Comparison of ENCODE assay signal across 1 cellular context in the genomic region with DNA sequence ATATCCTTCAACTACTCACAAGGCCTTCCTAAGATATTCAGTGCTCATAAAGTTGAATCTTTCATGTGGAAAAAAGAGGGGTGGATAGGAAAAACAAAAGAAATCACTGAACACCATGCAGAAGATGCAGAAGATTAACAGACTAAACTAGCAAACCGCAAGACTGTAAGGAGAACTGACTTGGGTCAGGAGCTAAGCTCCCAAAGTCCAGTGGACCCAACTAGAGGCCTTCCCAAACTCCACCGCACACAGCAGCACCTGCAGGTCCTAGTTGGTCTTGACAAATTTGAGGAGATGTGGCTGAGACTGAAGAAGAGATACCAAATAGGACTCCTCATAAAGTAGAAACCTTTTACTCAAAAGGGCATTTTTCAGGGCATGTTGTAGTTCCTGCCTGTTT.
TF ChIP-seq lines count a peak whose summit lies in the region.

No MANE protein-coding gene starts in this region.

TF ChIP-seq in IMR-90, 13 proteins besides CTCF, POLR2A, EP300 and RAD21:
- TF ChIP-seq BHLHE40 (IDR thresholded peaks at IDR 0.05; ENCODE audit: low read depth, low read length) = no peak
- TF ChIP-seq, protein P1, sequence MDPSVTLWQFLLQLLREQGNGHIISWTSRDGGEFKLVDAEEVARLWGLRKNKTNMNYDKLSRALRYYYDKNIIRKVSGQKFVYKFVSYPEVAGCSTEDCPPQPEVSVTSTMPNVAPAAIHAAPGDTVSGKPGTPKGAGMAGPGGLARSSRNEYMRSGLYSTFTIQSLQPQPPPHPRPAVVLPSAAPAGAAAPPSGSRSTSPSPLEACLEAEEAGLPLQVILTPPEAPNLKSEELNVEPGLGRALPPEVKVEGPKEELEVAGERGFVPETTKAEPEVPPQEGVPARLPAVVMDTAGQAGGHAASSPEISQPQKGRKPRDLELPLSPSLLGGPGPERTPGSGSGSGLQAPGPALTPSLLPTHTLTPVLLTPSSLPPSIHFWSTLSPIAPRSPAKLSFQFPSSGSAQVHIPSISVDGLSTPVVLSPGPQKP (IDR thresholded peaks at IDR 0.05; ENCODE audit: borderline replicate concordance, low read depth, low read length) = no peak
- no peak for TF ChIP-seq FOS (IDR thresholded peaks at IDR 0.05; ENCODE audit: low read depth, low read length)
- no peak for TF ChIP-seq CEBPB (IDR thresholded peaks at IDR 0.05; ENCODE audit: low read depth, low read length)
- TF ChIP-seq RFX5 (IDR thresholded peaks at IDR 0.05; ENCODE audit: low read depth, low read length) = no peak
- no peak for TF ChIP-seq SMC3 (IDR thresholded peaks at IDR 0.05; ENCODE audit: low read depth, low read length)
- TF ChIP-seq MXI1 (IDR thresholded peaks at IDR 0.05; ENCODE audit: borderline replicate concordance, low read depth, low read length) = no peak
- TF ChIP-seq, protein P2, sequence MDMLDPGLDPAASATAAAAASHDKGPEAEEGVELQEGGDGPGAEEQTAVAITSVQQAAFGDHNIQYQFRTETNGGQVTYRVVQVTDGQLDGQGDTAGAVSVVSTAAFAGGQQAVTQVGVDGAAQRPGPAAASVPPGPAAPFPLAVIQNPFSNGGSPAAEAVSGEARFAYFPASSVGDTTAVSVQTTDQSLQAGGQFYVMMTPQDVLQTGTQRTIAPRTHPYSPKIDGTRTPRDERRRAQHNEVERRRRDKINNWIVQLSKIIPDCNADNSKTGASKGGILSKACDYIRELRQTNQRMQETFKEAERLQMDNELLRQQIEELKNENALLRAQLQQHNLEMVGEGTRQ (IDR thresholded peaks at IDR 0.05; ENCODE audit: low read depth, low read length) = no peak
- TF ChIP-seq NFE2L2 (IDR thresholded peaks at IDR 0.05; ENCODE audit: low read depth, low read length) = no peak
- no peak for TF ChIP-seq RCOR1 (IDR thresholded peaks at IDR 0.05; ENCODE audit: insufficient replicate concordance, low read length)
- no peak for TF ChIP-seq MAZ (IDR thresholded peaks at IDR 0.05; ENCODE audit: borderline replicate concordance, low read depth, low read length)
TF ChIP-seq in IMR-90: peak in this region for 0.
